In genomic region chr7:4269746-4270145, GRCh38 we compare ENCODE assay signal across 20 cellular contexts.
DNase-seq lines count a peak whose midpoint lies in the region; ATAC-seq and TF ChIP-seq lines count a peak whose summit lies in the region.
"Had no signal": no experiment of that assay in that cellular context is flagged by ENCODE, and none has a peak within 500 bp of the region (broad histone marks: within the 10 kb centered on the region; RNA-seq: fewer than 3 reads in every experiment).

No MANE protein-coding gene starts in this region.

- peaks cover 0 to 5% (median 2%) of the 10 kb centered on the region in 4 donors for H3K9me3 ChIP-seq in sigmoid colon
- H3K9me3 ChIP-seq: BLaER1, Caco-2, HAP-1 had no signal

- no peak for TF ChIP-seq POLR2A in sigmoid colon (IDR thresholded peaks at IDR 0.05)

- DNase-seq in activated CD8-positive, alpha-beta memory T cell treated with anti-CD3 and anti-CD28 coated beads for 24 hours: peak; percentile 9
- no peak for DNase-seq in activated CD8-positive, alpha-beta memory T cell treated with anti-CD3 and anti-CD28 coated beads, Interleukin-2, amount 50 U/mL, for 48 hours
- DNase-seq in osteocyte (ENCODE audit: extremely low spot score, unreplicated experiment) (peak; percentile 66), ureter (ENCODE audit: low spot score) (peak; percentile 29), DMS53 (lab: John Stamatoyannopoulos, UW) (no peak), sigmoid colon (no peak)
- DNase-seq: Caco-2; CD4-positive, CD25-positive, alpha-beta regulatory T cell; DMS153; DMS79 treated with DMSO at 0.1 percent for 48 hours; GF-D8; GOT3; HFFc6 had no signal

- H3K27ac ChIP-seq in sigmoid colon: no peak overlapping the region
- H3K27ac ChIP-seq: 22Rv1, BLaER1, C4-2B had no signal

- H3K36me3 ChIP-seq in sigmoid colon: no peaks in the 10 kb centered on the region
- H3K36me3 ChIP-seq: BLaER1, HAP-1 had no signal

- H3K27me3 Mint-ChIP-seq in osteocyte (ENCODE audit: unreplicated experiment): no peaks in the 10 kb centered on the region
- H3K27me3 Mint-ChIP-seq: B cell; CD4-positive, CD25-positive, alpha-beta regulatory T cell had no signal

- ATAC-seq in GM19035 (IDR thresholded peaks at IDR 0.05; ENCODE audit: unreplicated experiment): no peak
- ATAC-seq: CD8-positive, alpha-beta T cell had no signal

- H3K36me3 Mint-ChIP-seq in osteocyte (ENCODE audit: unreplicated experiment): no peaks in the 10 kb centered on the region
- H3K36me3 Mint-ChIP-seq: CD4-positive, CD25-positive, alpha-beta regulatory T cell; CD8-positive, alpha-beta T cell had no signal

- peaks cover 0 to 17% (median 3%) of the 10 kb centered on the region in 4 donors for H3K4me1 ChIP-seq in sigmoid colon
- H3K4me1 ChIP-seq: Caco-2, HAP-1 had no signal

- H3K4me3 ChIP-seq in sigmoid colon: no peak overlapping the region
- H3K4me3 ChIP-seq: BLaER1, HAP-1 had no signal

- H3K9me3 Mint-ChIP-seq in osteocyte (ENCODE audit: unreplicated experiment): peaks cover 6% of the 10 kb centered on the region

- H3K27me3 ChIP-seq in sigmoid colon: no peaks in the 10 kb centered on the region
- H3K27me3 ChIP-seq: BLaER1 had no signal

- H3K4me3 Mint-ChIP-seq in osteocyte (ENCODE audit: unreplicated experiment): no peak overlapping the region
- H3K4me3 Mint-ChIP-seq: B cell; CD4-positive, CD25-positive, alpha-beta regulatory T cell; CD8-positive, alpha-beta T cell; HFFc6 had no signal

- H3K4me1 Mint-ChIP-seq in osteocyte (ENCODE audit: unreplicated experiment): no peaks in the 10 kb centered on the region
- H3K4me1 Mint-ChIP-seq: B cell; CD4-positive, CD25-positive, alpha-beta regulatory T cell had no signal

- no peak for TF ChIP-seq EP300 in sigmoid colon (IDR thresholded peaks at IDR 0.05)

- intact Hi-C loops in sigmoid colon (cut with DNase I): no loop called here

- WGBS in sigmoid colon, 2 donors: 41 to 76% methylated on average over 11 of the region's 11 CpGs

- H3K27ac Mint-ChIP-seq in osteocyte (ENCODE audit: unreplicated experiment): no peak overlapping the region
- H3K27ac Mint-ChIP-seq: B cell; CD4-positive, CD25-positive, alpha-beta regulatory T cell; CD8-positive, alpha-beta T cell; HFFc6 had no signal

- no peak for TF ChIP-seq CTCF in osteocyte (IDR thresholded peaks at IDR 0.05)
- no peak for TF ChIP-seq CTCF in sigmoid colon (IDR thresholded peaks at IDR 0.05)

Comparison
In these comparisons a context has a peak if more than half of its experiments do, and no peak if none do; other contexts are left out.
1. DNase-seq: peak in activated CD8-positive, alpha-beta memory T cell treated with anti-CD3 and anti-CD28 coated beads for 24 hours (single experiment), osteocyte (single experiment) and ureter (single experiment); none in activated CD8-positive, alpha-beta memory T cell treated with anti-CD3 and anti-CD28 coated beads, Interleukin-2, amount 50 U/mL, for 48 hours (single experiment), DMS53 (single experiment) and sigmoid colon (single experiment).